In the genomic region with DNA sequence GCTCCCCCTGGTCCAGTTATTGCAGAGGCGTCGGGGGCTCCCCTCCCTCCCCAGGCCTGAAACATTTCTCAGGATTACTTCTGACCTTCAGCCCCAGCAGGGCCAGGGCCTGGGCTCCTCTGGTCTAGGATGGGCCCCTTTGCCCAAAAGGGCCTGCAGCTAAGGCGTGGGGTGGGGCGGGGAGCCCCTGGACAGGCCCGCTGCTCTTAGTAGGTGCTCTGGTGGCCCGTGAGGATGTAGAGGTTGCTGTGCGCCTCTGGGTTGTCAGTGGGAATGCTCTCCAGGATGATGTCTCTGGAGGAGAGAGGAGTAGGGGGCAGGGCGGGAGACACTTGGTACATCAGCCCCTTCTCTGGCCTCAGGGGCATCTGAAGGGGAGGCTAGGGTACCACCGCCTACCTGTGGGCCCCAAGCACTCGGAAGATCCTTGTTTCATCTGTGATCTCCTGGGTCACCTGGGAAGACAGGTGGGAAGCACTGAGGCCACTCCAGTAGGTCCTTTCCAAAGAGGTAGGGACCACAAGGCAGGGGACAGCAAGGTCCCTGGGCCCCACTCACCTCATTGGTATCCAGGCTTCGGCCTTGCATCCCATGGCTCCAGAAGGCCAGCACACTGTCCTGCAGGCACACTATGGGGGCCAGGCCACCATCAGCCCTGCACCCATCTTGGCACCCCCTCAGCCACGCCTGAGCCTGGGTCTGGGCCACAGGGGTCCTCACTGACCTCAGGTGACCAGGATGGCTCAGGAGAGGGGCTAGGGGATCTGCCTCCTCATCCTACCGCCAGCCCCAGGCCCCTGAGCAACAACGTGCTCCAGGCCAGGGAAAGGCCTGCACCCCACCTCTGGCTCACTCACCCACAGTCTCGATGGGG, we compare ENCODE assay signal across 16 cellular contexts. TPM values are rescaled to one million over a fixed set of nuclear protein-coding genes. Genes with fewer than 3 reads are reported as not detected.
DNase-seq lines count a peak whose midpoint lies in the region; ATAC-seq and TF ChIP-seq lines count a peak whose summit lies in the region.
"Had no signal": no experiment of that assay in that cellular context is flagged by ENCODE, and none has a peak within 500 bp of the region (broad histone marks: within the 10 kb centered on the region; RNA-seq: fewer than 3 reads in every experiment).

No MANE protein-coding gene starts in this region.

- no peak overlapping the region for H3K4me3 Mint-ChIP-seq in naive thymus-derived CD4-positive, alpha-beta T cell
- no peak overlapping the region for H3K4me3 Mint-ChIP-seq in glutamatergic neuron (ENCODE audit: unreplicated experiment)
- H3K4me3 Mint-ChIP-seq: CD4-positive, CD25-positive, alpha-beta regulatory T cell had no signal

- no peaks in the 10 kb centered on the region for H3K9me3 ChIP-seq in right cardiac atrium (ENCODE audit: control insufficient read depth, low read length)
- H3K9me3 ChIP-seq in naive thymus-derived CD4-positive, alpha-beta T cell (ENCODE audit: control insufficient read depth in 2 of 3, low read length in 3 of 3): no peaks in the 10 kb centered on the region

- ATAC-seq in right cardiac atrium (no peak), left ventricle myocardium superior (no peak)
- ATAC-seq in naive thymus-derived CD4-positive, alpha-beta T cell: no peak
- ATAC-seq: Panc1 had no signal

- no peaks in the 10 kb centered on the region for H3K4me1 ChIP-seq in right cardiac atrium (ENCODE audit: control insufficient read depth, insufficient read depth, low read length)
- H3K4me1 ChIP-seq in naive thymus-derived CD4-positive, alpha-beta T cell (ENCODE audit: control insufficient read depth in 2 of 2, insufficient read depth in 2 of 2, low read length in 2 of 2): peaks cover 0 to 15% of the 10 kb centered on the region in 2 donors

- 94% methylated on average over 15 of the region's 15 CpGs for WGBS in right cardiac atrium

- H3K27ac Mint-ChIP-seq in naive thymus-derived CD4-positive, alpha-beta T cell: peak overlapping the region in 2 of 9 donors; percentile 38 to 48
- no peak overlapping the region for H3K27ac Mint-ChIP-seq in glutamatergic neuron (ENCODE audit: unreplicated experiment)

- peaks cover 12 to 27% (median 17%) of the 10 kb centered on the region in 7 donors for H3K4me1 Mint-ChIP-seq in naive thymus-derived CD4-positive, alpha-beta T cell
- no peaks in the 10 kb centered on the region for H3K4me1 Mint-ChIP-seq in glutamatergic neuron (ENCODE audit: low read depth, unreplicated experiment)

- H3K27me3 ChIP-seq in right cardiac atrium (ENCODE audit: control insufficient read depth, insufficient read depth): no peaks in the 10 kb centered on the region
- H3K27me3 ChIP-seq in naive thymus-derived CD4-positive, alpha-beta T cell (ENCODE audit: control insufficient read depth in 2 of 2, insufficient read depth in 2 of 2, low read length in 2 of 2): no peaks in the 10 kb centered on the region

- TF ChIP-seq CTCF in RWPE1 (conservative IDR thresholded peaks at IDR 0.05; ENCODE audit: low read depth) (no peak), glutamatergic neuron (IDR thresholded peaks at IDR 0.05; ENCODE audit: partially characterized antibody, unreplicated experiment) (no peak)

- intact Hi-C loops in right cardiac atrium (cut with DNase I) (loop anchor here in 1 of 4 donors (10.0 kb wide), 1 partner anchor 325 kb away; the partner anchor contains the start of genes TM7SF2 and ZNHIT2), left ventricle myocardium superior (cut with micrococcal nuclease) (no loop called here)
- intact Hi-C loops in naive thymus-derived CD4-positive, alpha-beta T cell (cut with micrococcal nuclease): no loop called here

- H3K36me3 Mint-ChIP-seq in naive thymus-derived CD4-positive, alpha-beta T cell: peaks cover 0 to 11% (median under 1%) of the 10 kb centered on the region in 5 donors
- no peaks in the 10 kb centered on the region for H3K36me3 Mint-ChIP-seq in glutamatergic neuron (ENCODE audit: unreplicated experiment)

- peaks cover 0 to 45% (median 0%) of the 10 kb centered on the region in 3 experiments for H3K36me3 ChIP-seq in naive thymus-derived CD4-positive, alpha-beta T cell (ENCODE audit: control insufficient read depth in 2 of 3, insufficient read depth in 3 of 3, low read length in 3 of 3)

- DNase-seq in right cardiac atrium (peak in 2 of 3 donors; percentile 9 to 25), left ventricle myocardium superior (no peak), RWPE1 (ENCODE audit: low spot score) (no peak), glutamatergic neuron (no peak), dedifferentiated amniotic fluid mesenchymal stem cell (ENCODE audit: extremely low spot score) (no peak), NCI-H1930 (lab: John Stamatoyannopoulos, UW) (no peak)
- DNase-seq in naive thymus-derived CD4-positive, alpha-beta T cell: no peak
- DNase-seq: AML-193; CD4-positive, CD25-positive, alpha-beta regulatory T cell; DMS79; MM.1S; NCI-H1105; NCI-H1694 treated with DMSO at 0.1 percent for 48 hours; SHP77 treated with DMSO at 0.1 percent for 48 hours had no signal

- no peaks in the 10 kb centered on the region for H3K27me3 Mint-ChIP-seq in naive thymus-derived CD4-positive, alpha-beta T cell
- H3K27me3 Mint-ChIP-seq in glutamatergic neuron (ENCODE audit: unreplicated experiment): peaks cover 9% of the 10 kb centered on the region
- H3K27me3 Mint-ChIP-seq: CD4-positive, CD25-positive, alpha-beta regulatory T cell had no signal

- H3K9me3 Mint-ChIP-seq in naive thymus-derived CD4-positive, alpha-beta T cell: peaks cover 0 to under 1% (median 0%) of the 10 kb centered on the region in 11 donors
- no peaks in the 10 kb centered on the region for H3K9me3 Mint-ChIP-seq in glutamatergic neuron (ENCODE audit: unreplicated experiment)
- H3K9me3 Mint-ChIP-seq: CD4-positive, CD25-positive, alpha-beta regulatory T cell had no signal

- POLR2A ChIA-PET in RWPE1 (lab: Yijun Ruan, JAX; ENCODE audit: low non-redundant PET): no interaction called here
- POLR2A ChIA-PET in naive thymus-derived CD4-positive, alpha-beta T cell (lab: Charles Lee): interaction anchor here (1.4 to 5.4 kb wide), 5 partner anchors 11 to 45 kb away, joined by 4 to 31 read pairs (median 17); partner anchors contain the start of genes MAP4K2, RASGRP2 and SF1

- no peak overlapping the region for H3K4me3 ChIP-seq in right cardiac atrium (ENCODE audit: low read length)
- no peak overlapping the region for H3K4me3 ChIP-seq in naive thymus-derived CD4-positive, alpha-beta T cell (ENCODE audit: low read length)

- CTCF ChIA-PET in RWPE1 (lab: Yijun Ruan, JAX): interaction anchor here (0.6 kb wide), 1 partner anchor 1841 kb away, joined by 3 read pairs; no protein-coding TSS in a partner anchor
- CTCF ChIA-PET in naive thymus-derived CD4-positive, alpha-beta T cell (lab: Charles Lee): interaction anchor here (0.8 kb wide), 1 partner anchor 89 kb away, joined by 5 read pairs; no protein-coding TSS in a partner anchor

- H3K27ac ChIP-seq in right cardiac atrium (ENCODE audit: low read length) (no peak overlapping the region), RWPE1 (peak overlapping the region; percentile 15)
- H3K27ac ChIP-seq in naive thymus-derived CD4-positive, alpha-beta T cell (ENCODE audit: low read depth, low read length): peak overlapping the region; percentile 6

RNA-seq across cellular contexts. Expression of gene SF1, which starts 11.2 kb away (rescaled TPM):
- 100 to 1,000 TPM; 188 to 203 (median 197) TPM for total RNA-seq in right cardiac atrium
- polyA plus RNA-seq in right cardiac atrium: 72.8 TPM
- 191 TPM for total RNA-seq in left ventricle myocardium superior
- 1,000 to 10,000 TPM in 2 of 5 experiments, 100 to 1,000 TPM in 3; 462 to 1,612 (median 904) TPM for total RNA-seq in naive thymus-derived CD4-positive, alpha-beta T cell
- polyA plus RNA-seq in naive thymus-derived CD4-positive, alpha-beta T cell: 100 to 1,000 TPM; 101 to 155 TPM
- 415 TPM for total RNA-seq in glutamatergic neuron (ENCODE audit: unreplicated experiment)

RNA-seq across cellular contexts. Expression of gene MAP4K2, which starts 13.4 kb away (rescaled TPM):
- total RNA-seq in right cardiac atrium (10 to 100 TPM in 3 of 4 donors, 1 to 10 TPM in 1; 8.7 to 11.7 (median 11.0) TPM), left ventricle myocardium superior (8.6 TPM), glutamatergic neuron (ENCODE audit: unreplicated experiment) (15.9 TPM)
- 11.0 TPM for polyA plus RNA-seq in right cardiac atrium
- 100 to 1,000 TPM in 2 of 5 experiments, 10 to 100 TPM in 3; 75.2 to 130 (median 84.3) TPM for total RNA-seq in naive thymus-derived CD4-positive, alpha-beta T cell
- polyA plus RNA-seq in naive thymus-derived CD4-positive, alpha-beta T cell: 10 to 100 TPM; 40.7 to 63.0 TPM

RNA-seq across cellular contexts. Expression of gene MEN1, which starts 20.8 kb away (rescaled TPM):
- total RNA-seq in right cardiac atrium (10 to 100 TPM in 2 of 4 donors, 1 to 10 TPM in 2; 9.6 to 11.7 (median 10.1) TPM), left ventricle myocardium superior (9.1 TPM), glutamatergic neuron (ENCODE audit: unreplicated experiment) (39.7 TPM)
- polyA plus RNA-seq in right cardiac atrium: 10.1 TPM
- total RNA-seq in naive thymus-derived CD4-positive, alpha-beta T cell: 10 to 100 TPM; 25.7 to 46.4 (median 38.0) TPM
- polyA plus RNA-seq in naive thymus-derived CD4-positive, alpha-beta T cell: 10 to 100 TPM; 33.8 to 54.9 TPM

RNA-seq across cellular contexts. Expression of gene PYGM, which starts 29.8 kb away (rescaled TPM):
- total RNA-seq in right cardiac atrium: 10 to 100 TPM; 38.5 to 71.5 (median 57.9) TPM
- 50.2 TPM for polyA plus RNA-seq in right cardiac atrium
- total RNA-seq in left ventricle myocardium superior: 175 TPM
- 10 to 100 TPM in 4 of 5 experiments, 1 to 10 TPM in 1; 8.0 to 16.2 (median 13.9) TPM for total RNA-seq in naive thymus-derived CD4-positive, alpha-beta T cell
- polyA plus RNA-seq in naive thymus-derived CD4-positive, alpha-beta T cell: under 1 TPM; 0.26 to 0.64 TPM
- 5.5 TPM for total RNA-seq in glutamatergic neuron (ENCODE audit: unreplicated experiment)

RNA-seq across cellular contexts. Expression of gene RASGRP2, which starts 45.6 kb away (rescaled TPM):
- total RNA-seq in right cardiac atrium (10 to 100 TPM; 25.5 to 37.3 (median 33.6) TPM), left ventricle myocardium superior (44.5 TPM), glutamatergic neuron (ENCODE audit: unreplicated experiment) (2.9 TPM)
- polyA plus RNA-seq in right cardiac atrium: 69.6 TPM
- 100 to 1,000 TPM; 211 to 697 (median 654) TPM for total RNA-seq in naive thymus-derived CD4-positive, alpha-beta T cell
- polyA plus RNA-seq in naive thymus-derived CD4-positive, alpha-beta T cell: 100 to 1,000 TPM; 197 to 312 TPM
- total RNA-seq: H4 had no signal

Comparison
In these comparisons a context has a peak if more than half of its experiments do, and no peak if none do; other contexts are left out.
1. DNase-seq: peak in right cardiac atrium (2 of 3); none in left ventricle myocardium superior (single experiment), RWPE1 (single experiment), naive thymus-derived CD4-positive, alpha-beta T cell (0 of 9), glutamatergic neuron (single experiment), dedifferentiated amniotic fluid mesenchymal stem cell (single experiment) and NCI-H1930 (0 of 2).